In genomic region chr1:72601035-72601674, GRCh38 we compare ENCODE assay signal across 17 cellular contexts.
DNase-seq lines count a peak whose midpoint lies in the region; ATAC-seq and TF ChIP-seq lines count a peak whose summit lies in the region.
"Had no signal": no experiment of that assay in that cellular context is flagged by ENCODE, and none has a peak within 500 bp of the region (broad histone marks: within the 10 kb centered on the region; RNA-seq: fewer than 3 reads in every experiment).

No MANE protein-coding gene starts in this region.

- no peaks in the 10 kb centered on the region for H3K27me3 ChIP-seq in right atrium auricular region
- H3K27me3 ChIP-seq in hepatocyte: no peaks in the 10 kb centered on the region
- H3K27me3 ChIP-seq in right lobe of liver: no peaks in the 10 kb centered on the region
- H3K27me3 ChIP-seq: BLaER1 had no signal

- no peaks in the 10 kb centered on the region for H3K9me2 ChIP-seq in hepatocyte (replicated peaks; ENCODE audit: insufficient read depth)

- H3K27ac ChIP-seq in right atrium auricular region (no peak overlapping the region), hepatocyte (no peak overlapping the region), right lobe of liver (no peak overlapping the region)
- H3K27ac ChIP-seq: BLaER1, GM23248 had no signal

- H3K27me3 Mint-ChIP-seq in MCF 10A (ENCODE audit: insufficient read depth, unreplicated experiment): peaks cover 16% of the 10 kb centered on the region

- H3K36me3 ChIP-seq in right atrium auricular region (no peaks in the 10 kb centered on the region), hepatocyte (replicated peaks; ENCODE audit: insufficient read depth, low read depth) (no peaks in the 10 kb centered on the region), right lobe of liver (no peaks in the 10 kb centered on the region)
- H3K36me3 ChIP-seq: BLaER1 had no signal

- H3K36me3 Mint-ChIP-seq in MCF 10A (ENCODE audit: insufficient read depth, unreplicated experiment): no peaks in the 10 kb centered on the region
- H3K36me3 Mint-ChIP-seq: CD8-positive, alpha-beta memory T cell had no signal

- no TSS peak for BruUV-seq in MCF 10A (replicated peaks; lab: Mats Ljungman, UMichigan)

- no peak overlapping the region for H3K4me3 ChIP-seq in right atrium auricular region
- no peak overlapping the region for H3K4me3 ChIP-seq in choroid plexus epithelial cell (ENCODE audit: low read depth, low read length)
- H3K4me3 ChIP-seq in hepatocyte: no peak overlapping the region
- H3K4me3 ChIP-seq in right lobe of liver: no peak overlapping the region
- H3K4me3 ChIP-seq: BLaER1, GM23248 had no signal

- POLR2A ChIA-PET in MCF 10A (lab: Yijun Ruan, JAX): interaction anchor here (0.6 kb wide), 1 partner anchor 1224 kb away, joined by 3 read pairs; no protein-coding TSS in a partner anchor

- H3K4me3 Mint-ChIP-seq in MCF 10A (ENCODE audit: unreplicated experiment): no peak overlapping the region
- H3K4me3 Mint-ChIP-seq: CD8-positive, alpha-beta memory T cell had no signal

- H3K4me1 ChIP-seq in right atrium auricular region (no peaks in the 10 kb centered on the region), hepatocyte (ENCODE audit: insufficient read depth) (no peaks in the 10 kb centered on the region), right lobe of liver (peaks cover 0 to 5% (median 0%) of the 10 kb centered on the region in 4 donors)
- H3K4me1 ChIP-seq: BLaER1, Caco-2 had no signal

- intact Hi-C loops in left ventricle myocardium superior (cut with micrococcal nuclease) (no loop called here), right lobe of liver (cut with DNase I) (no loop called here), MCF 10A (cut with micrococcal nuclease) (no loop called here)

- ATAC-seq in left ventricle myocardium superior (peak; percentile 51), right lobe of liver (peak; percentile 69 to 89 (median 78)), GM21825 (IDR thresholded peaks at IDR 0.05; ENCODE audit: unreplicated experiment) (no peak)
- ATAC-seq: HCT116 had no signal

- no peak overlapping the region for H2AFZ ChIP-seq in hepatocyte
- H2AFZ ChIP-seq: GM23248 had no signal

- TF ChIP-seq CTCF in right atrium auricular region (IDR thresholded peaks at IDR 0.05) (no peak), choroid plexus epithelial cell (conservative IDR thresholded peaks at IDR 0.05; ENCODE audit: low read depth, low read length) (no peak), hepatocyte (IDR thresholded peaks at IDR 0.05; ENCODE audit: poor library complexity) (no peak), right lobe of liver (IDR thresholded peaks at IDR 0.05) (no peak), MCF 10A (IDR thresholded peaks at IDR 0.05; ENCODE audit: unreplicated experiment) (no peak)

- H3K9me3 ChIP-seq in right atrium auricular region (no peaks in the 10 kb centered on the region), hepatocyte (ENCODE audit: low read depth) (no peaks in the 10 kb centered on the region), right lobe of liver (no peaks in the 10 kb centered on the region)
- H3K9me3 ChIP-seq: BLaER1, Caco-2 had no signal

- H3K79me2 ChIP-seq in hepatocyte: no peaks in the 10 kb centered on the region

- no peaks in the 10 kb centered on the region for H3K9me3 Mint-ChIP-seq in MCF 10A (ENCODE audit: unreplicated experiment)

- no peak overlapping the region for H3K27ac Mint-ChIP-seq in MCF 10A (ENCODE audit: low read depth, unreplicated experiment)
- H3K27ac Mint-ChIP-seq: CD8-positive, alpha-beta memory T cell had no signal

- CTCF ChIA-PET in MCF 10A (lab: Yijun Ruan, JAX): interaction anchor here (0.6 to 0.7 kb wide), 2 partner anchors 315 to 1048 kb away, joined by 3 read pairs; no protein-coding TSS in a partner anchor

- 86% methylated on average over 6 of the region's 6 CpGs for WGBS in hepatocyte (ENCODE audit: low lambda C conversion rate, missing lambda C conversion rate)
- WGBS in right lobe of liver (ENCODE audit: insufficient coverage, low coverage, low lambda C conversion rate, missing lambda C conversion rate): 55% methylated on average over 6 of the region's 6 CpGs

- H3K4me2 ChIP-seq in hepatocyte: no peak overlapping the region
- H3K4me2 ChIP-seq: BLaER1 had no signal

- H4K20me1 ChIP-seq in hepatocyte (ENCODE audit: insufficient read depth, poor library complexity, severe bottlenecking): no peaks in the 10 kb centered on the region
- H4K20me1 ChIP-seq: BLaER1 had no signal

- no peak for TF ChIP-seq POLR2A in right lobe of liver (IDR thresholded peaks at IDR 0.05)

- DNase-seq in left ventricle myocardium superior (no peak), right atrium auricular region (ENCODE audit: low spot score) (no peak), choroid plexus epithelial cell (ENCODE audit: low read depth) (peak; percentile 0), hepatocyte (ENCODE audit: low spot score) (peak; percentile 4), right lobe of liver (no peak), medulla oblongata (ENCODE audit: extremely low spot score) (no peak), MCF 10A (ENCODE audit: unreplicated experiment) (no peak)
- DNase-seq: 8988T; AML-193; Caco-2; CD8-positive, alpha-beta memory T cell; DMS53; GF-D8; GM23248 had no signal

- no peaks in the 10 kb centered on the region for H3K4me1 Mint-ChIP-seq in MCF 10A (ENCODE audit: insufficient read depth, unreplicated experiment)
- H3K4me1 Mint-ChIP-seq: CD8-positive, alpha-beta memory T cell had no signal

Comparison
In these comparisons a context has a peak if more than half of its experiments do, and no peak if none do; other contexts are left out.
1. DNase-seq: peak in choroid plexus epithelial cell (single experiment) and hepatocyte (single experiment); none in left ventricle myocardium superior (single experiment), right atrium auricular region (single experiment), right lobe of liver (0 of 3), medulla oblongata (single experiment) and MCF 10A (single experiment).